Comparison of ENCODE assay signal across 1 cellular context in genomic region chr20:41046716-41047115, GRCh38.
TF ChIP-seq lines count a peak whose summit lies in the region.

No MANE protein-coding gene starts in this region.

TF ChIP-seq in K562, 482 proteins besides CTCF, POLR2A, EP300 and RAD21 (continued from another document):
- TF ChIP-seq, protein P1, sequence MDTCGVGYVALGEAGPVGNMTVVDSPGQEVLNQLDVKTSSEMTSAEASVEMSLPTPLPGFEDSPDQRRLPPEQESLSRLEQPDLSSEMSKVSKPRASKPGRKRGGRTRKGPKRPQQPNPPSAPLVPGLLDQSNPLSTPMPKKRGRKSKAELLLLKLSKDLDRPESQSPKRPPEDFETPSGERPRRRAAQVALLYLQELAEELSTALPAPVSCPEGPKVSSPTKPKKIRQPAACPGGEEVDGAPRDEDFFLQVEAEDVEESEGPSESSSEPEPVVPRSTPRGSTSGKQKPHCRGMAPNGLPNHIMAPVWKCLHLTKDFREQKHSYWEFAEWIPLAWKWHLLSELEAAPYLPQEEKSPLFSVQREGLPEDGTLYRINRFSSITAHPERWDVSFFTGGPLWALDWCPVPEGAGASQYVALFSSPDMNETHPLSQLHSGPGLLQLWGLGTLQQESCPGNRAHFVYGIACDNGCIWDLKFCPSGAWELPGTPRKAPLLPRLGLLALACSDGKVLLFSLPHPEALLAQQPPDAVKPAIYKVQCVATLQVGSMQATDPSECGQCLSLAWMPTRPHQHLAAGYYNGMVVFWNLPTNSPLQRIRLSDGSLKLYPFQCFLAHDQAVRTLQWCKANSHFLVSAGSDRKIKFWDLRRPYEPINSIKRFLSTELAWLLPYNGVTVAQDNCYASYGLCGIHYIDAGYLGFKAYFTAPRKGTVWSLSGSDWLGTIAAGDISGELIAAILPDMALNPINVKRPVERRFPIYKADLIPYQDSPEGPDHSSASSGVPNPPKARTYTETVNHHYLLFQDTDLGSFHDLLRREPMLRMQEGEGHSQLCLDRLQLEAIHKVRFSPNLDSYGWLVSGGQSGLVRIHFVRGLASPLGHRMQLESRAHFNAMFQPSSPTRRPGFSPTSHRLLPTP (IDR thresholded peaks at IDR 0.05; ENCODE audit: borderline replicate concordance, extremely low read depth, insufficient read length) = no peak
- no peak for TF ChIP-seq ESRRA (IDR thresholded peaks at IDR 0.05; ENCODE audit: borderline replicate concordance, low read depth)
- TF ChIP-seq SMC3 (conservative IDR thresholded peaks at IDR 0.05; ENCODE audit: insufficient read depth, low read depth, low read length) = no peak
- no peak for TF ChIP-seq SIN3A (IDR thresholded peaks at IDR 0.05; ENCODE audit: borderline replicate concordance in 2 of 2, control insufficient read depth in 1 of 2, low read depth in 2 of 2, low read length in 2 of 2)
- no peak for TF ChIP-seq EWSR1 (IDR thresholded peaks at IDR 0.05; ENCODE audit: borderline replicate concordance, low read depth, partially characterized antibody)
- no peak for TF ChIP-seq ZFPM2 (CRISPR knock-in tag; IDR thresholded peaks at IDR 0.05)
- TF ChIP-seq SMARCA4 (IDR thresholded peaks at IDR 0.05) = no peak
- TF ChIP-seq ZHX1 (conservative IDR thresholded peaks at IDR 0.05; ENCODE audit: low read length) = no peak
- no peak for TF ChIP-seq PREB (CRISPR knock-in tag; IDR thresholded peaks at IDR 0.05)
- TF ChIP-seq, protein P2, sequence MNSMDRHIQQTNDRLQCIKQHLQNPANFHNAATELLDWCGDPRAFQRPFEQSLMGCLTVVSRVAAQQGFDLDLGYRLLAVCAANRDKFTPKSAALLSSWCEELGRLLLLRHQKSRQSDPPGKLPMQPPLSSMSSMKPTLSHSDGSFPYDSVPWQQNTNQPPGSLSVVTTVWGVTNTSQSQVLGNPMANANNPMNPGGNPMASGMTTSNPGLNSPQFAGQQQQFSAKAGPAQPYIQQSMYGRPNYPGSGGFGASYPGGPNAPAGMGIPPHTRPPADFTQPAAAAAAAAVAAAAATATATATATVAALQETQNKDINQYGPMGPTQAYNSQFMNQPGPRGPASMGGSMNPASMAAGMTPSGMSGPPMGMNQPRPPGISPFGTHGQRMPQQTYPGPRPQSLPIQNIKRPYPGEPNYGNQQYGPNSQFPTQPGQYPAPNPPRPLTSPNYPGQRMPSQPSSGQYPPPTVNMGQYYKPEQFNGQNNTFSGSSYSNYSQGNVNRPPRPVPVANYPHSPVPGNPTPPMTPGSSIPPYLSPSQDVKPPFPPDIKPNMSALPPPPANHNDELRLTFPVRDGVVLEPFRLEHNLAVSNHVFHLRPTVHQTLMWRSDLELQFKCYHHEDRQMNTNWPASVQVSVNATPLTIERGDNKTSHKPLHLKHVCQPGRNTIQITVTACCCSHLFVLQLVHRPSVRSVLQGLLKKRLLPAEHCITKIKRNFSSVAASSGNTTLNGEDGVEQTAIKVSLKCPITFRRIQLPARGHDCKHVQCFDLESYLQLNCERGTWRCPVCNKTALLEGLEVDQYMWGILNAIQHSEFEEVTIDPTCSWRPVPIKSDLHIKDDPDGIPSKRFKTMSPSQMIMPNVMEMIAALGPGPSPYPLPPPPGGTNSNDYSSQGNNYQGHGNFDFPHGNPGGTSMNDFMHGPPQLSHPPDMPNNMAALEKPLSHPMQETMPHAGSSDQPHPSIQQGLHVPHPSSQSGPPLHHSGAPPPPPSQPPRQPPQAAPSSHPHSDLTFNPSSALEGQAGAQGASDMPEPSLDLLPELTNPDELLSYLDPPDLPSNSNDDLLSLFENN (IDR thresholded peaks at IDR 0.05; ENCODE audit: low read depth in 2 of 2, low read length in 2 of 2) = no peak
- TF ChIP-seq HOXB6 (CRISPR knock-in tag; IDR thresholded peaks at IDR 0.05; ENCODE audit: borderline replicate concordance) = no peak
